Comparison of ENCODE assay signal across 8 cellular contexts in genomic region chr5:64594025-64594424, GRCh38.
"Had no signal": no experiment of that assay in that cellular context is flagged by ENCODE, and none has a peak within 500 bp of the region (broad histone marks: within the 10 kb centered on the region; RNA-seq: fewer than 3 reads in every experiment).

No MANE protein-coding gene starts in this region.

- H3K36me3 Mint-ChIP-seq: IgD-negative memory B cell had no signal

- H3K36me3 ChIP-seq: HAP-1 had no signal

- H3K4me3 Mint-ChIP-seq: HFFc6, IgD-negative memory B cell had no signal

- H3K27ac ChIP-seq: HL-60 had no signal

- H3K27ac Mint-ChIP-seq: HFFc6, IgD-negative memory B cell had no signal

- H3K4me3 ChIP-seq: HAP-1 had no signal

- ATAC-seq: HCT116, HepG2 had no signal

- H3K9me3 ChIP-seq: HAP-1 had no signal

- DNase-seq: GOT3, H7, HFFc6 had no signal

- H3K4me1 Mint-ChIP-seq: IgD-negative memory B cell had no signal

- H3K9me3 Mint-ChIP-seq: HFFc6, IgD-negative memory B cell had no signal

- H3K4me1 ChIP-seq: HAP-1 had no signal
